In the genomic region with DNA sequence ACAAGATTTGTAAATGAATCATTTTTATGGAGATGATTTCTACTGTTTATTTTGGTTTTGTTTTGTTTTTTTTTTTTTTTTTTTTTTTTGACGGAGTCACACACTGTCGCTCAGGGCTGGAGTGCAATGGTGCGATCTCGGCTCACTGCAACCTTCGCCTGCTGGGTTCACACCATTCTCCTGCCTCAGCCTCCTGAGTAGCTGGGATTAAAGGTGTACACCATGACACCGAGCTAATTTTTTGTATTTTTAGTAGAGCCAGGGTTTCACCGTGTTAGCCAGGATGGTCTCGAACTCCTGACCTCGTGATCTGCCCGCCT, we compare ENCODE assay signal across 1 cellular context.
TF ChIP-seq lines count a peak whose summit lies in the region.

No MANE protein-coding gene starts in this region.

TF ChIP-seq in K562, 482 proteins besides CTCF, POLR2A, EP300 and RAD21:
- TF ChIP-seq, protein P1, sequence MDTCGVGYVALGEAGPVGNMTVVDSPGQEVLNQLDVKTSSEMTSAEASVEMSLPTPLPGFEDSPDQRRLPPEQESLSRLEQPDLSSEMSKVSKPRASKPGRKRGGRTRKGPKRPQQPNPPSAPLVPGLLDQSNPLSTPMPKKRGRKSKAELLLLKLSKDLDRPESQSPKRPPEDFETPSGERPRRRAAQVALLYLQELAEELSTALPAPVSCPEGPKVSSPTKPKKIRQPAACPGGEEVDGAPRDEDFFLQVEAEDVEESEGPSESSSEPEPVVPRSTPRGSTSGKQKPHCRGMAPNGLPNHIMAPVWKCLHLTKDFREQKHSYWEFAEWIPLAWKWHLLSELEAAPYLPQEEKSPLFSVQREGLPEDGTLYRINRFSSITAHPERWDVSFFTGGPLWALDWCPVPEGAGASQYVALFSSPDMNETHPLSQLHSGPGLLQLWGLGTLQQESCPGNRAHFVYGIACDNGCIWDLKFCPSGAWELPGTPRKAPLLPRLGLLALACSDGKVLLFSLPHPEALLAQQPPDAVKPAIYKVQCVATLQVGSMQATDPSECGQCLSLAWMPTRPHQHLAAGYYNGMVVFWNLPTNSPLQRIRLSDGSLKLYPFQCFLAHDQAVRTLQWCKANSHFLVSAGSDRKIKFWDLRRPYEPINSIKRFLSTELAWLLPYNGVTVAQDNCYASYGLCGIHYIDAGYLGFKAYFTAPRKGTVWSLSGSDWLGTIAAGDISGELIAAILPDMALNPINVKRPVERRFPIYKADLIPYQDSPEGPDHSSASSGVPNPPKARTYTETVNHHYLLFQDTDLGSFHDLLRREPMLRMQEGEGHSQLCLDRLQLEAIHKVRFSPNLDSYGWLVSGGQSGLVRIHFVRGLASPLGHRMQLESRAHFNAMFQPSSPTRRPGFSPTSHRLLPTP (IDR thresholded peaks at IDR 0.05; ENCODE audit: borderline replicate concordance, extremely low read depth, insufficient read length) = peak; percentile 62
- peak; percentile 10 for TF ChIP-seq ZNF384 (IDR thresholded peaks at IDR 0.05; ENCODE audit: low read depth, low read length)
- 0 out of 4 replicates have a peak, but pooled peaks of 1 of the 2 experiments have one; percentile 14 for TF ChIP-seq TRIM24 (IDR thresholded peaks at IDR 0.05)
- peak; percentile 94 for TF ChIP-seq ADNP (tag; IDR thresholded peaks at IDR 0.05)
- peak; percentile 79 for TF ChIP-seq ZNF644 (tag; IDR thresholded peaks at IDR 0.05; ENCODE audit: low read depth)
- TF ChIP-seq TAL1 (IDR thresholded peaks at IDR 0.05) = 0 out of 2 replicates have a peak, but pooled peaks have one; percentile 4
TF ChIP-seq in K562: peak in this region for 6; not testable (repeated sequence) for 476.
